Comparison of ENCODE assay signal across 10 cellular contexts in the genomic region with DNA sequence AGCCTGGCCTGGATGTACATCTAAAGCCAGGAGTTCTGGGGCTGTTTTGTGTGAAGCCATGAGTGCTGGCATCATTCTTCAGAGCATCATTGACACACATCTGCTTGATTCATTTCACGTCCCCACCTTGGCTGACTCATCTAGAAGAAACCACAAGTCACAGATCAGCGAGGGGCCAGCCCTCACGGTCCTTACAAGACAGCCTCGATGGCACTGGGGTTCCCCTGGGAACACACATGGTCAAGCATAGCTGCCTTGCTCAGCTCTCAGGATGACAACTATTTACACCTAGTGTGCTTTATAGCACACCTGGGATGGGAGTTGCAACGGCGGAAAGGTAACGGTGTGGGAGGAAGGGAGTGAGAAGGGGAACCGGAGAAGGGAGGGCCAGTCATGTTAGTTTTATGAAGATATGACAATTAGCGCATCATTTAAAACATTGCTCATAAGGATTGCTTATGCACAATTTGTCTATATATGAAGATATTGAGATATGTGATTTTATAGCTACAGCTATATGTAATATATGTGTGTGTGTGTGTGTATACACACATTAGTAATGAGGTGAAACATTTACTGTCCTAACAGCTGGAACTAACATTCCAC.
DNase-seq lines count a peak whose midpoint lies in the region; ATAC-seq, FAIRE-seq and TF ChIP-seq lines count a peak whose summit lies in the region.
"Had no signal": no experiment of that assay in that cellular context is flagged by ENCODE, and none has a peak within 500 bp of the region (broad histone marks: within the 10 kb centered on the region; RNA-seq: fewer than 3 reads in every experiment).

No MANE protein-coding gene starts in this region.

- no peaks in the 10 kb centered on the region for H3K4me1 ChIP-seq in small intestine (ENCODE audit: control insufficient read depth in 2 of 2, insufficient read depth in 1 of 2, low read depth in 1 of 2, low read length in 1 of 2)
- H3K4me1 ChIP-seq: heart right ventricle had no signal

- H3K27ac Mint-ChIP-seq in Calu3 (ENCODE audit: unreplicated experiment): no peak overlapping the region

- DNase-seq in activated CD4-positive, alpha-beta T cell treated with anti-CD3 and anti-CD28 coated beads, Interleukin-2, amount 50 U/mL, for 48 hours: peak; percentile 56 to 71
- peak; percentile 43 to 46 for DNase-seq in stimulated activated CD8-positive, alpha-beta memory T cell treated with anti-CD3 and anti-CD28 coated beads, Interleukin-2, amount 100 ng/mL, for 48 hours (ENCODE audit: low read depth in 2 of 2)
- DNase-seq in Kasumi-1 (lab: John Stamatoyannopoulos, UW): no peak
- DNase-seq in Calu3: no peak
- DNase-seq in small intestine: no peak
- DNase-seq: aorta, heart right ventricle had no signal

- intact Hi-C loops in Calu3 (cut with micrococcal nuclease; ENCODE audit: unreplicated experiment): no loop called here

- no peaks in the 10 kb centered on the region for H3K36me3 Mint-ChIP-seq in Calu3 (ENCODE audit: insufficient read depth, unreplicated experiment)

- H3K4me3 Mint-ChIP-seq in Calu3 (ENCODE audit: low read depth, unreplicated experiment): no peak overlapping the region

- H3K4me1 Mint-ChIP-seq in Calu3 (ENCODE audit: low read depth, unreplicated experiment): no peaks in the 10 kb centered on the region

- H3K36me3 ChIP-seq in small intestine (ENCODE audit: control insufficient read depth in 2 of 2, insufficient read depth in 2 of 2, low read length in 2 of 2): no peaks in the 10 kb centered on the region
- H3K36me3 ChIP-seq: heart right ventricle had no signal

- H3K27me3 ChIP-seq in small intestine (ENCODE audit: control insufficient read depth in 2 of 2, insufficient read depth in 2 of 2, low read length in 2 of 2): peaks cover 0 to 3% of the 10 kb centered on the region in 2 donors

- CTCF ChIA-PET in Calu3 (lab: Charles Lee): no interaction called here

- WGBS in small intestine, 3 donors: 70 to 85% (median 72%) methylated on average over 9 of the region's 9 CpGs

- TF ChIP-seq CTCF in Calu3 (IDR thresholded peaks at IDR 0.05; ENCODE audit: unreplicated experiment): no peak

- FAIRE-seq in small intestine (lab: Jason Lieb, UNC): no peak
- FAIRE-seq: H1 had no signal

- BruUV-seq in Calu3 (replicated peaks; lab: Mats Ljungman, UMichigan): no TSS peak

- no peak overlapping the region for H3K4me3 ChIP-seq in small intestine (ENCODE audit: low read depth in 1 of 2, low read length in 2 of 2)
- H3K4me3 ChIP-seq: heart right ventricle had no signal

- no peaks in the 10 kb centered on the region for H3K9me3 Mint-ChIP-seq in Calu3 (ENCODE audit: low read depth, unreplicated experiment)

- H3K27ac ChIP-seq in small intestine (ENCODE audit: low read depth in 1 of 2, low read length in 1 of 2): no peak overlapping the region
- H3K27ac ChIP-seq: heart right ventricle had no signal

- peaks cover 87% of the 10 kb centered on the region for H3K27me3 Mint-ChIP-seq in Calu3 (ENCODE audit: unreplicated experiment)

- peak; percentile 59 for ATAC-seq in GM19324 (IDR thresholded peaks at IDR 0.05; ENCODE audit: low FRiP score, unreplicated experiment)
- peak; percentile 90 for ATAC-seq in HG02852 (IDR thresholded peaks at IDR 0.05; ENCODE audit: unreplicated experiment)
- ATAC-seq: heart right ventricle had no signal

- no peaks in the 10 kb centered on the region for H3K9me3 ChIP-seq in small intestine (ENCODE audit: control insufficient read depth, low read depth)

Comparison
In these comparisons a context has a peak if more than half of its experiments do, and no peak if none do; other contexts are left out.
1. DNase-seq: peak in activated CD4-positive, alpha-beta T cell treated with anti-CD3 and anti-CD28 coated beads, Interleukin-2, amount 50 U/mL, for 48 hours (2 of 2) and stimulated activated CD8-positive, alpha-beta memory T cell treated with anti-CD3 and anti-CD28 coated beads, Interleukin-2, amount 100 ng/mL, for 48 hours (2 of 2); none in Kasumi-1 (0 of 2), Calu3 (single experiment) and small intestine (single experiment).